Comparison of ENCODE assay signal across 1 cellular context in genomic region chr6:30344868-30345671, GRCh38.
TF ChIP-seq lines count a peak whose summit lies in the region.

TSS of gene RPP21 (plus strand) at chr6:30345156. CDS start at chr6:30345172, 16 bp downstream.

TF ChIP-seq in HEK293, 187 proteins besides CTCF, POLR2A, EP300 and RAD21 (continued from another document and continues in another):
- no peak for TF ChIP-seq ZNF26 (tag by site-specific recombination; IDR thresholded peaks at IDR 0.05)
- peak; percentile 97 for TF ChIP-seq KLF8 (tag by site-specific recombination; IDR thresholded peaks at IDR 0.05)
- TF ChIP-seq BCL11A (tag by site-specific recombination; IDR thresholded peaks at IDR 0.05; ENCODE audit: low read depth) = no peak
- TF ChIP-seq ZNF398 (tag by site-specific recombination; IDR thresholded peaks at IDR 0.05) = peak; percentile 49
- TF ChIP-seq ZNF449 (tag by site-specific recombination; IDR thresholded peaks at IDR 0.05) = peak; percentile 34; the same call in 1 of the 2 replicates
- TF ChIP-seq IKZF3 (tag by site-specific recombination; IDR thresholded peaks at IDR 0.05) = peak; percentile 49
- TF ChIP-seq SCRT1 (tag by site-specific recombination; IDR thresholded peaks at IDR 0.05; ENCODE audit: borderline replicate concordance) = no peak
- no peak for TF ChIP-seq ZNF768 (tag by site-specific recombination; IDR thresholded peaks at IDR 0.05)
- TF ChIP-seq PBX3 (CRISPR knock-in tag; IDR thresholded peaks at IDR 0.05) = peak; percentile 44; the same call in 1 of the 2 replicates
- peak; percentile 77; the same call in 1 of the 2 replicates for TF ChIP-seq ZSCAN30 (tag by site-specific recombination; IDR thresholded peaks at IDR 0.05)
- no peak for TF ChIP-seq ZNF423 (tag by site-specific recombination; IDR thresholded peaks at IDR 0.05)
- peak; percentile 60; the same call in 1 of the 2 replicates for TF ChIP-seq ZNF610 (tag by site-specific recombination; IDR thresholded peaks at IDR 0.05; ENCODE audit: borderline replicate concordance)
- TF ChIP-seq ZNF626 (tag by site-specific recombination; IDR thresholded peaks at IDR 0.05) = no peak
- no peak; the same call in none of the 2 replicates for TF ChIP-seq ZBTB17 (tag by site-specific recombination; IDR thresholded peaks at IDR 0.05)
- TF ChIP-seq ZNF169 (tag by site-specific recombination; IDR thresholded peaks at IDR 0.05) = no peak
- no peak for TF ChIP-seq ZNF311 (tag by site-specific recombination; IDR thresholded peaks at IDR 0.05; ENCODE audit: borderline replicate concordance)
- no peak for TF ChIP-seq ZNF514 (tag by site-specific recombination; IDR thresholded peaks at IDR 0.05)
- TF ChIP-seq ZNF155 (tag by site-specific recombination; IDR thresholded peaks at IDR 0.05) = no peak
- peak; percentile 85 for TF ChIP-seq SP7 (tag by site-specific recombination; IDR thresholded peaks at IDR 0.05)
- TF ChIP-seq ZNF239 (tag by site-specific recombination; IDR thresholded peaks at IDR 0.05) = peak; percentile 53; the same call in 1 of the 2 replicates
- TF ChIP-seq PATZ1 (tag by site-specific recombination; IDR thresholded peaks at IDR 0.05) = peak; percentile 83
- TF ChIP-seq ZNF10 (tag by site-specific recombination; IDR thresholded peaks at IDR 0.05) = peak; percentile 90
- no peak for TF ChIP-seq ZNF16 (tag by site-specific recombination; IDR thresholded peaks at IDR 0.05; ENCODE audit: low read depth)
- no peak for TF ChIP-seq ZNF777 (tag by site-specific recombination; IDR thresholded peaks at IDR 0.05; ENCODE audit: borderline replicate concordance)
- TF ChIP-seq HOXA7 (CRISPR knock-in tag; IDR thresholded peaks at IDR 0.05; ENCODE audit: borderline replicate concordance) = no peak
- TF ChIP-seq ZNF121 (tag by site-specific recombination; IDR thresholded peaks at IDR 0.05) = no peak
- TF ChIP-seq ZNF184 (tag by site-specific recombination; IDR thresholded peaks at IDR 0.05) = no peak; the same call in 1 of the 2 replicates
- TF ChIP-seq ZNF837 (tag by site-specific recombination; IDR thresholded peaks at IDR 0.05) = no peak
- TF ChIP-seq ZIC2 (tag by site-specific recombination; IDR thresholded peaks at IDR 0.05) = peak; percentile 50
- TF ChIP-seq ZBTB26 (tag by site-specific recombination; optimal IDR thresholded peaks at IDR 0.05) = peak; percentile 85
- 0 out of 2 replicates have a peak, but pooled peaks have one; percentile 50 for TF ChIP-seq ZBTB10 (tag by site-specific recombination; IDR thresholded peaks at IDR 0.05)
- TF ChIP-seq ZFP41 (tag by site-specific recombination; IDR thresholded peaks at IDR 0.05; ENCODE audit: borderline replicate concordance) = no peak
- TF ChIP-seq ZNF580 (tag by site-specific recombination; IDR thresholded peaks at IDR 0.05) = peak; percentile 66; the same call in 1 of the 2 replicates
- no peak for TF ChIP-seq ZNF664 (tag by site-specific recombination; IDR thresholded peaks at IDR 0.05)
- 0 out of 2 replicates have a peak, but pooled peaks have one; percentile 23 for TF ChIP-seq ZNF24 (tag by site-specific recombination; IDR thresholded peaks at IDR 0.05)
- peak; percentile 96 for TF ChIP-seq KLF17 (tag by site-specific recombination; IDR thresholded peaks at IDR 0.05)
- TF ChIP-seq ZNF366 (tag by site-specific recombination; conservative IDR thresholded peaks at IDR 0.05) = no peak
- no peak for TF ChIP-seq ZNF830 (tag by site-specific recombination; IDR thresholded peaks at IDR 0.05; ENCODE audit: low read depth)
- no peak for TF ChIP-seq ZNF548 (tag by site-specific recombination; IDR thresholded peaks at IDR 0.05)
- no peak for TF ChIP-seq SCRT2 (tag by site-specific recombination; IDR thresholded peaks at IDR 0.05)
- TF ChIP-seq ZNF670 (tag by site-specific recombination; IDR thresholded peaks at IDR 0.05; ENCODE audit: low read depth) = no peak
- TF ChIP-seq ZNF433 (tag by site-specific recombination; IDR thresholded peaks at IDR 0.05; ENCODE audit: low read depth) = no peak
- no peak for TF ChIP-seq SETDB1 (IDR thresholded peaks at IDR 0.05; ENCODE audit: insufficient read length, low read length)
- peak; percentile 81; the same call in 1 of the 2 replicates for TF ChIP-seq GLI4 (tag by site-specific recombination; IDR thresholded peaks at IDR 0.05)
- TF ChIP-seq ZNF76 (tag by site-specific recombination; IDR thresholded peaks at IDR 0.05; ENCODE audit: borderline replicate concordance, low read depth) = peak; percentile 90
- TF ChIP-seq ZNF585B (tag by site-specific recombination; IDR thresholded peaks at IDR 0.05) = no peak
- no peak for TF ChIP-seq ELK4 (IDR thresholded peaks at IDR 0.05; ENCODE audit: borderline replicate concordance, low read depth, low read length)
- TF ChIP-seq HOXC10 (CRISPR knock-in tag; IDR thresholded peaks at IDR 0.05) = 0 out of 2 replicates have a peak, but pooled peaks have one; percentile 66
- no peak for TF ChIP-seq ZNF223 (tag by site-specific recombination; IDR thresholded peaks at IDR 0.05)
- TF ChIP-seq ZNF157 (tag by site-specific recombination; IDR thresholded peaks at IDR 0.05) = no peak
- peak; percentile 49 for TF ChIP-seq ZNF341 (tag by site-specific recombination; IDR thresholded peaks at IDR 0.05; ENCODE audit: low read depth)
- peak; percentile 78; the same call in 1 of the 2 replicates for TF ChIP-seq REPIN1 (tag by site-specific recombination; IDR thresholded peaks at IDR 0.05; ENCODE audit: low read depth)
- no peak for TF ChIP-seq ZNF175 (tag by site-specific recombination; IDR thresholded peaks at IDR 0.05)
- TF ChIP-seq GFI1B (tag by site-specific recombination; IDR thresholded peaks at IDR 0.05) = no peak
- no peak for TF ChIP-seq TCF7L2 (IDR thresholded peaks at IDR 0.05; ENCODE audit: borderline replicate concordance, low read depth, low read length)
- TF ChIP-seq ZNF600 (tag by site-specific recombination; IDR thresholded peaks at IDR 0.05) = peak; percentile 94
